1 cellular context compared by ENCODE assay signal in genomic region chr12:54989829-54990228, GRCh38.
TF ChIP-seq lines count a peak whose summit lies in the region.

No MANE protein-coding gene starts in this region.

TF ChIP-seq in SK-N-SH, 30 proteins besides CTCF, POLR2A, EP300 and RAD21 (continued from another document):
- no peak for TF ChIP-seq RFX5 (IDR thresholded peaks at IDR 0.05; ENCODE audit: low read length)
- no peak for TF ChIP-seq POLR2AphosphoS5 (IDR thresholded peaks at IDR 0.05; ENCODE audit: low read depth, low read length)
